8 cellular contexts compared by ENCODE assay signal in genomic region chr2:226835420-226835795, GRCh38. TPM values are rescaled to one million over a fixed set of nuclear protein-coding genes. Genes with fewer than 3 reads are reported as not detected.
DNase-seq lines count a peak whose midpoint lies in the region; ATAC-seq and TF ChIP-seq lines count a peak whose summit lies in the region.

No MANE protein-coding gene starts in this region.

- H3K9me3 Mint-ChIP-seq in mesothelial cell of epicardium, result no peaks in the 10 kb centered on the region

- H3K27ac ChIP-seq in ACC112 (ENCODE audit: low read depth, low read length) (peak overlapping the region; percentile 91), PC-3 (ENCODE audit: low read length) (peak overlapping the region; percentile 95), dorsolateral prefrontal cortex (peak overlapping the region in 57 of 59 donors; percentile 28 to 96 (median 90)), urinary bladder (ENCODE audit: low read depth) (no peak overlapping the region)

- H2AFZ ChIP-seq in ACC112 (ENCODE audit: low read length, unreplicated experiment) (peak overlapping the region; percentile 95), PC-3 (ENCODE audit: low read length) (peak overlapping the region; percentile 69)

- peak overlapping the region; percentile 99 for H3K27ac Mint-ChIP-seq in mesothelial cell of epicardium

- H3K36me3 ChIP-seq in ACC112 (ENCODE audit: insufficient read depth, low read length), result no peaks in the 10 kb centered on the region
- no peaks in the 10 kb centered on the region for H3K36me3 ChIP-seq in PC-3 (ENCODE audit: low read depth, low read length)
- no peaks in the 10 kb centered on the region for H3K36me3 ChIP-seq in urinary bladder (ENCODE audit: insufficient read depth)

- POLR2A ChIA-PET in PC-3 (lab: Charles Lee; ENCODE audit: unreplicated experiment), result interaction anchor here (0.6 kb wide), 1 partner anchor 145 kb away, joined by 3 read pairs; no protein-coding TSS in a partner anchor

- CTCF ChIA-PET in PC-3 (lab: Charles Lee), result interaction anchor here (0.6 kb wide), 1 partner anchor 142 kb away, joined by 3 read pairs; no protein-coding TSS in a partner anchor

- H3K9me3 ChIP-seq in PC-3 (ENCODE audit: low read length), result no peaks in the 10 kb centered on the region

- TF ChIP-seq CTCF in PC-3 (conservative IDR thresholded peaks at IDR 0.05; ENCODE audit: low read depth, low read length) (no peak), dorsolateral prefrontal cortex (IDR thresholded peaks at IDR 0.05 in 54 of 56, conservative IDR thresholded peaks at IDR 0.05 in 2 of 56; ENCODE audit: low read depth in 1 of 56, partially characterized antibody in 56 of 56) (no peak), mesothelial cell of epicardium (IDR thresholded peaks at IDR 0.05; ENCODE audit: unreplicated experiment) (no peak)

- H3K36me3 Mint-ChIP-seq in mesothelial cell of epicardium, result peaks cover 4% of the 10 kb centered on the region

- H3K4me3 ChIP-seq in ACC112 (ENCODE audit: low read depth, low read length), result peak overlapping the region; percentile 92
- H3K4me3 ChIP-seq in PC-3 (ENCODE audit: low read length), result peak overlapping the region; percentile 84
- H3K4me3 ChIP-seq in dorsolateral prefrontal cortex, result peak overlapping the region; percentile 60 to 99 (median 85)
- peak overlapping the region; percentile 59 for H3K4me3 ChIP-seq in urinary bladder (ENCODE audit: low read depth, low read length)

- H3K4me3 Mint-ChIP-seq in mesothelial cell of epicardium, result peak overlapping the region; percentile 87

- intact Hi-C loops in PC-3 (cut with micrococcal nuclease) (loop anchor here (2.0 to 5.0 kb wide), 2 partner anchors 77 to 149 kb away; no protein-coding TSS in a partner anchor), dorsolateral prefrontal cortex (cut with DNase I) (loop anchor here (2.0 to 5.0 kb wide), 2 partner anchors 42 to 149 kb away; no protein-coding TSS in a partner anchor)

- peak overlapping the region; percentile 97 for H3K9ac ChIP-seq in PC-3 (ENCODE audit: low read length)

- H3K9me2 ChIP-seq in PC-3 (replicated peaks; ENCODE audit: low read length), result no peaks in the 10 kb centered on the region

- TSS peak; percentile 64 for BruUV-seq in PC-3 (replicated peaks; lab: Mats Ljungman, UMichigan)

- peak; percentile 34 for DNase-seq in PC-3
- peak in 2 of 10 donors; percentile 28 to 39 for DNase-seq in dorsolateral prefrontal cortex
- DNase-seq in mesothelial cell of epicardium (ENCODE audit: low spot score in 2 of 2, unreplicated experiment in 2 of 2), result peak in 1 of 2 experiments; percentile 61
- no peak for DNase-seq in H4 (ENCODE audit: low spot score)

- H4K20me1 ChIP-seq in PC-3 (ENCODE audit: low read length), result 0 out of 2 replicates have a peak, but pooled peaks cover 4% of the 10 kb centered on the region

- peaks cover 23% of the 10 kb centered on the region for H3K4me1 Mint-ChIP-seq in mesothelial cell of epicardium

- no peaks in the 10 kb centered on the region for H3K27me3 ChIP-seq in ACC112 (ENCODE audit: insufficient read depth, low read length)
- H3K27me3 ChIP-seq in PC-3 (ENCODE audit: low read length), result no peaks in the 10 kb centered on the region
- H3K27me3 ChIP-seq in dorsolateral prefrontal cortex, result no peaks in the 10 kb centered on the region

- peak overlapping the region; percentile 98 for H3K4me2 ChIP-seq in PC-3 (ENCODE audit: low read length)

- 3% methylated on average over 26 of the region's 26 CpGs for WGBS in urinary bladder

- no peaks in the 10 kb centered on the region for H3F3A ChIP-seq in PC-3 (ENCODE audit: low read length, unreplicated experiment)

- H3K79me2 ChIP-seq in ACC112 (ENCODE audit: control insufficient read depth, insufficient read depth, low read length, unreplicated experiment), result peaks cover 40% of the 10 kb centered on the region
- H3K79me2 ChIP-seq in PC-3 (ENCODE audit: low read length), result peaks cover 61% of the 10 kb centered on the region

- peak; percentile 27 for ATAC-seq in GM18517 (IDR thresholded peaks at IDR 0.05; ENCODE audit: unreplicated experiment)
- ATAC-seq in HG03025 (IDR thresholded peaks at IDR 0.05; ENCODE audit: low FRiP score, unreplicated experiment), result peak; percentile 29
- peak; percentile 33 for ATAC-seq in PC-3

- H3K27me3 Mint-ChIP-seq in mesothelial cell of epicardium (ENCODE audit: low read depth), result no peaks in the 10 kb centered on the region

- H3K4me1 ChIP-seq in ACC112 (ENCODE audit: control insufficient read depth, insufficient read depth, low read length, unreplicated experiment) (peaks cover 29% of the 10 kb centered on the region), PC-3 (ENCODE audit: insufficient read depth, low read length) (peaks cover 39% of the 10 kb centered on the region), urinary bladder (ENCODE audit: insufficient read depth) (no peaks in the 10 kb centered on the region)

RNA-seq across cellular contexts. Expression of gene RHBDD1, which starts 0.4 kb away (rescaled TPM):
- total RNA-seq in PC-3 (2014; rRNA removed), result 7.8 and 9.1 TPM in 2 replicates
- 10 to 100 TPM; 36.7 to 99.9 (median 61.0) TPM for total RNA-seq in dorsolateral prefrontal cortex
- 33.1 to 42.2 TPM (median 40.9 TPM) in 3 replicates for total RNA-seq in mesothelial cell of epicardium
- 73.5 TPM for total RNA-seq in urinary bladder
- polyA plus RNA-seq in urinary bladder, result 15.1 TPM
- 3.3 and 6.6 TPM in 2 replicates for total RNA-seq in H4 (2014; rRNA removed; shearing (Covaris generic))

RNA-seq across cellular contexts. Expression of gene IRS1, which starts 35.8 kb away (rescaled TPM):
- total RNA-seq in PC-3 (2014; rRNA removed) (38.8 and 43.8 TPM in 2 replicates), dorsolateral prefrontal cortex (10 to 100 TPM in 110 of 120 experiments, 1 to 10 TPM in 10; 6.8 to 23.0 (median 14.4) TPM), mesothelial cell of epicardium (57.9 to 66.2 TPM (median 64.2 TPM) in 3 replicates), urinary bladder (28.5 TPM)
- polyA plus RNA-seq in urinary bladder, result 26.8 TPM
- 3.4 and 6.0 TPM in 2 replicates for total RNA-seq in H4 (2014; rRNA removed; shearing (Covaris generic))
